8 cellular contexts compared by ENCODE assay signal in the genomic region with DNA sequence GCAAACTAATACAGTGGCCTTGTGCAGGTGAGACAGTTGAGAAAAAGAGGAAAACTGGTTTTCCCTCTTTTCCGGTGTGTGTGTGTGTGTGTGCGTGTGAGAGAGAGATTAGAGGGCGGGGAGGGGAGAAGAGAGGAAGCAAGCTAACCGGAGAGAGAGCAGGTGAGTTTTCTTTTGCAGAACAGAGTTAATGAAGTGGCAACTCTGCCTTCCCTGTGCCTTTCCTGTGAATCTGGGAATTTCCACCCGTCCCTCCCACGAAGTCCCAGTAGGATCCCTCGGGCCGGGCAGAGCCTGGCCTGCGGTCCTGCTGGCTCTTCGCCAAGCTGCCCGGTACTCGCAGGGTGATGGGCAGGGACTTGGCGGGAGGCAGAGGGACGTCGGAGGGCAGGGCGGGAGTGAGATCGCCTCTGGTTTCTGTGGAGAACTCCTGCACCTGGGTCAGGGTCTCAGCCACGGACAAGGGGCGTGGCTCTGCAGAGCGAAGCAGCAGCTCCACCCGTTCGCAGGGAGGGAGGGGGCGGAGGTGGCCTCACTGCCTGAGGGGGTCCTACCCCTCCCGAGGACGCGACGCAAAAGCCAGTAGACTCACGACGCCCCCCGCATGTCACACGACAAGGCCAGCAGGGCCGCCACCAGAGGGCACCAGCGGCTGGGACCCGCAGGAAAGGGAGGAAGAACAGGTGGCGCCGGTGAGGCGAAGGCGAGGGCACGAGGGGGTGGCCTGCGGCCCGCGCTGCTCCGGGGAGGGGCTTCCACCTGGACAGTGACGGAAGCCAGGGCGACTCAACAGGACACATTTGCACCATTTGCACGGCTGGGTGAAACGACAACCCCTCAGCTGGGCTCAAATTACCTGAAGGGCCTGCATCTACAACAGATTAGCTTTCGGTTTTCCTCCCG. TPM values are rescaled to one million over a fixed set of nuclear protein-coding genes. Genes with fewer than 3 reads are reported as not detected.
DNase-seq lines count a peak whose midpoint lies in the region; ATAC-seq lines count a peak whose summit lies in the region.

No MANE protein-coding gene starts in this region.

- H3K9me3 Mint-ChIP-seq in naive thymus-derived CD8-positive, alpha-beta T cell, result peaks cover 0 to 12% (median 3%) of the 10 kb centered on the region in 9 donors

- peak; percentile 58 for DNase-seq in DMS79 treated with DMSO at 0.1 percent for 48 hours (lab: John Stamatoyannopoulos, UW)
- DNase-seq in NCI-H82 treated with DMSO at 0.1 percent for 48 hours (lab: John Stamatoyannopoulos, UW; ENCODE audit: unreplicated experiment), result peak; percentile 47
- peak; percentile 69 for DNase-seq in activated T-cell treated with anti-CD3 and anti-CD28 coated beads for 1 hour (ENCODE audit: low read depth)
- DNase-seq in naive thymus-derived CD8-positive, alpha-beta T cell, result peak; percentile 57 to 88 (median 71)
- DNase-seq in stimulated activated naive CD8-positive, alpha-beta T cell treated with anti-CD3 and anti-CD28 coated beads, Interleukin-15, Interleukin-2, amounts not matched to agents 100 U/mL and 50 U/mL, for 24 hours, result peak; percentile 86

- H3K36me3 Mint-ChIP-seq in naive thymus-derived CD8-positive, alpha-beta T cell, result peaks cover 0 to 13% (median 2%) of the 10 kb centered on the region in 3 donors

- POLR2A ChIA-PET in naive thymus-derived CD8-positive, alpha-beta T cell (lab: Charles Lee), result no interaction called here

- ATAC-seq in HG03280 (IDR thresholded peaks at IDR 0.05; ENCODE audit: unreplicated experiment) (peak; percentile 54), esophagus mucosa (peak; percentile 69), HG03039 (IDR thresholded peaks at IDR 0.05; ENCODE audit: unreplicated experiment) (no peak)
- ATAC-seq in naive thymus-derived CD8-positive, alpha-beta T cell, result peak; percentile 94 to 99
- ATAC-seq in stimulated activated naive CD8-positive, alpha-beta T cell treated with anti-CD3 and anti-CD28 coated beads, Interleukin-15, Interleukin-2, amounts not matched to agents 100 U/mL and 50 U/mL, for 24 hours, result peak; percentile 88

- H3K4me3 Mint-ChIP-seq in naive thymus-derived CD8-positive, alpha-beta T cell, result peak overlapping the region; percentile 73 to 91 (median 87)

- peak overlapping the region in 7 of 10 donors; percentile 39 to 83 (median 60) for H3K27ac Mint-ChIP-seq in naive thymus-derived CD8-positive, alpha-beta T cell

- H3K27me3 Mint-ChIP-seq in naive thymus-derived CD8-positive, alpha-beta T cell, result peaks cover 0 to 5% (median under 1%) of the 10 kb centered on the region in 5 donors

- peaks cover 6 to 21% (median 16%) of the 10 kb centered on the region in 4 donors for H3K4me1 Mint-ChIP-seq in naive thymus-derived CD8-positive, alpha-beta T cell

RNA-seq across cellular contexts. Expression of gene RNF182, which starts 51.2 kb away (rescaled TPM):
- total RNA-seq in esophagus mucosa, result 0.20 TPM
- not detected for total RNA-seq in naive thymus-derived CD8-positive, alpha-beta T cell
- polyA plus RNA-seq in naive thymus-derived CD8-positive, alpha-beta T cell, result not detected

RNA-seq across cellular contexts. Expression of gene MCUR1, which starts 59.2 kb away (rescaled TPM):
- total RNA-seq in esophagus mucosa, result 24.6 TPM
- 10 to 100 TPM in 1 of 2 experiments, 1 to 10 TPM in 1; 8.4 to 12.2 TPM for total RNA-seq in naive thymus-derived CD8-positive, alpha-beta T cell
- polyA plus RNA-seq in naive thymus-derived CD8-positive, alpha-beta T cell, result 1 to 10 TPM; 5.9 to 9.7 (median 6.6) TPM
